In the genomic region with DNA sequence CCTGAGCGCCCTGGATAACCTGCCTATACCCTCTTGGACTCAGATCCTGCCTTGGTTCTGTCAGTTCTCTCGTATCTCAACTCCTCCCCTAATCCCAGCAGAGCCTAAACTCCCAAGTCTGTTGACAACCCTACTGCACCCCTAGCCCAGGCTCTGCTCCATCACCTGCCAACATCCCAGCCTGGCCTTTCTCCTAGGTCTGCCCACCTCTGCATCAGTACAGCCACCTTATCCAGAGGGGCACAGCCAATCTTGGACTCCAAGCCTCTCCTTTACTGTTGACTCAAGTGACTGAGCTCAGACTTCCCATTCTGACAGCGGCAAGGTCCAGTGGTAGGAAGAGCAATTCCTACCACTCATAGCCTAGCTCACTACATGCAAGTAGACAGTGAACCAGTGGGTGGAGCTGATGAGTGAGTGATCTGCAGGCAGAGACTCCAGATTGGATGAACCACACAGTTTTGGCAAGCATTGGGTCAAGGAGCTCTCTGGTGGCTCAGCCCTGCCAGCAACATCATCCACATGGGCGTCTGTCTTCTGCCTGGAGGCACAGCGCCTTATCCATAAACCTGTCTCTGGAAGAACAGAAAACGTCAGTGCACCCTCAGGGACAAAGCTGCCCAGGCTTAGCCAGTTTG, we compare ENCODE assay signal across 1 cellular context.
TF ChIP-seq lines count a peak whose summit lies in the region.

No MANE protein-coding gene starts in this region.

TF ChIP-seq in GM23338, 12 proteins besides CTCF, POLR2A, EP300 and RAD21 (continued from another document):
- TF ChIP-seq, protein P1, sequence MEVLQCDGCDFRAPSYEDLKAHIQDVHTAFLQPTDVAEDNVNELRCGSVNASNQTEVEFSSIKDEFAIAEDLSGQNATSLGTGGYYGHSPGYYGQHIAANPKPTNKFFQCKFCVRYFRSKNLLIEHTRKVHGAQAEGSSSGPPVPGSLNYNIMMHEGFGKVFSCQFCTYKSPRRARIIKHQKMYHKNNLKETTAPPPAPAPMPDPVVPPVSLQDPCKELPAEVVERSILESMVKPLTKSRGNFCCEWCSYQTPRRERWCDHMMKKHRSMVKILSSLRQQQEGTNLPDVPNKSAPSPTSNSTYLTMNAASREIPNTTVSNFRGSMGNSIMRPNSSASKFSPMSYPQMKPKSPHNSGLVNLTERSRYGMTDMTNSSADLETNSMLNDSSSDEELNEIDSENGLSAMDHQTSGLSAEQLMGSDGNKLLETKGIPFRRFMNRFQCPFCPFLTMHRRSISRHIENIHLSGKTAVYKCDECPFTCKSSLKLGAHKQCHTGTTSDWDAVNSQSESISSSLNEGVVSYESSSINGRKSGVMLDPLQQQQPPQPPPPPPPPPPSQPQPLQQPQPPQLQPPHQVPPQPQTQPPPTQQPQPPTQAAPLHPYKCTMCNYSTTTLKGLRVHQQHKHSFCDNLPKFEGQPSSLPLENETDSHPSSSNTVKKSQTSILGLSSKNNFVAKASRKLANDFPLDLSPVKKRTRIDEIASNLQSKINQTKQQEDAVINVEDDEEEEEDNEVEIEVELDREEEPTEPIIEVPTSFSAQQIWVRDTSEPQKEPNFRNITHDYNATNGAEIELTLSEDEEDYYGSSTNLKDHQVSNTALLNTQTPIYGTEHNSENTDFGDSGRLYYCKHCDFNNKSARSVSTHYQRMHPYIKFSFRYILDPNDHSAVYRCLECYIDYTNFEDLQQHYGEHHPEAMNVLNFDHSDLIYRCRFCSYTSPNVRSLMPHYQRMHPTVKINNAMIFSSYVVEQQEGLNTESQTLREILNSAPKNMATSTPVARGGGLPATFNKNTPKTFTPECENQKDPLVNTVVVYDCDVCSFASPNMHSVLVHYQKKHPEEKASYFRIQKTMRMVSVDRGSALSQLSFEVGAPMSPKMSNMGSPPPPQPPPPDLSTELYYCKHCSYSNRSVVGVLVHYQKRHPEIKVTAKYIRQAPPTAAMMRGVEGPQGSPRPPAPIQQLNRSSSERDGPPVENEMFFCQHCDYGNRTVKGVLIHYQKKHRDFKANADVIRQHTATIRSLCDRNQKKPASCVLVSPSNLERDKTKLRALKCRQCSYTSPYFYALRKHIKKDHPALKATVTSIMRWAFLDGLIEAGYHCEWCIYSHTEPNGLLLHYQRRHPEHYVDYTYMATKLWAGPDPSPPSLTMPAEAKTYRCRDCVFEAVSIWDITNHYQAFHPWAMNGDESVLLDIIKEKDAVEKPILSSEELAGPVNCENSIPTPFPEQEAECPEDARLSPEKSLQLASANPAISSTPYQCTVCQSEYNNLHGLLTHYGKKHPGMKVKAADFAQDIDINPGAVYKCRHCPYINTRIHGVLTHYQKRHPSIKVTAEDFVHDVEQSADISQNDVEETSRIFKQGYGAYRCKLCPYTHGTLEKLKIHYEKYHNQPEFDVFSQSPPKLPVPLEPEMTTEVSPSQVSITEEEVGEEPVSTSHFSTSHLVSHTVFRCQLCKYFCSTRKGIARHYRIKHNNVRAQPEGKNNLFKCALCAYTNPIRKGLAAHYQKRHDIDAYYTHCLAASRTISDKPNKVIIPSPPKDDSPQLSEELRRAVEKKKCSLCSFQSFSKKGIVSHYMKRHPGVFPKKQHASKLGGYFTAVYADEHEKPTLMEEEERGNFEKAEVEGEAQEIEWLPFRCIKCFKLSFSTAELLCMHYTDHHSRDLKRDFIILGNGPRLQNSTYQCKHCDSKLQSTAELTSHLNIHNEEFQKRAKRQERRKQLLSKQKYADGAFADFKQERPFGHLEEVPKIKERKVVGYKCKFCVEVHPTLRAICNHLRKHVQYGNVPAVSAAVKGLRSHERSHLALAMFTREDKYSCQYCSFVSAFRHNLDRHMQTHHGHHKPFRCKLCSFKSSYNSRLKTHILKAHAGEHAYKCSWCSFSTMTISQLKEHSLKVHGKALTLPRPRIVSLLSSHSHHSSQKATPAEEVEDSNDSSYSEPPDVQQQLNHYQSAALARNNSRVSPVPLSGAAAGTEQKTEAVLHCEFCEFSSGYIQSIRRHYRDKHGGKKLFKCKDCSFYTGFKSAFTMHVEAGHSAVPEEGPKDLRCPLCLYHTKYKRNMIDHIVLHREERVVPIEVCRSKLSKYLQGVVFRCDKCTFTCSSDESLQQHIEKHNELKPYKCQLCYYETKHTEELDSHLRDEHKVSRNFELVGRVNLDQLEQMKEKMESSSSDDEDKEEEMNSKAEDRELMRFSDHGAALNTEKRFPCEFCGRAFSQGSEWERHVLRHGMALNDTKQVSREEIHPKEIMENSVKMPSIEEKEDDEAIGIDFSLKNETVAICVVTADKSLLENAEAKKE (CRISPR knock-in tag; IDR thresholded peaks at IDR 0.05) = no peak
- no peak for TF ChIP-seq CREB1 (CRISPR knock-in tag; IDR thresholded peaks at IDR 0.05; ENCODE audit: low read depth)
- no peak for TF ChIP-seq ZNF331 (CRISPR knock-in tag; IDR thresholded peaks at IDR 0.05; ENCODE audit: low read depth)
- TF ChIP-seq, protein P2, sequence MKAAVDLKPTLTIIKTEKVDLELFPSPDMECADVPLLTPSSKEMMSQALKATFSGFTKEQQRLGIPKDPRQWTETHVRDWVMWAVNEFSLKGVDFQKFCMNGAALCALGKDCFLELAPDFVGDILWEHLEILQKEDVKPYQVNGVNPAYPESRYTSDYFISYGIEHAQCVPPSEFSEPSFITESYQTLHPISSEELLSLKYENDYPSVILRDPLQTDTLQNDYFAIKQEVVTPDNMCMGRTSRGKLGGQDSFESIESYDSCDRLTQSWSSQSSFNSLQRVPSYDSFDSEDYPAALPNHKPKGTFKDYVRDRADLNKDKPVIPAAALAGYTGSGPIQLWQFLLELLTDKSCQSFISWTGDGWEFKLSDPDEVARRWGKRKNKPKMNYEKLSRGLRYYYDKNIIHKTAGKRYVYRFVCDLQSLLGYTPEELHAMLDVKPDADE (IDR thresholded peaks at IDR 0.05) = no peak
